Comparison of ENCODE assay signal across 1 cellular context in genomic region chr12:53498235-53498630, GRCh38.
TF ChIP-seq lines count a peak whose summit lies in the region.

No MANE protein-coding gene starts in this region.

TF ChIP-seq in neural cell, 6 proteins besides CTCF, POLR2A, EP300 and RAD21 (continued from another document):
- TF ChIP-seq EZH2 (IDR thresholded peaks at IDR 0.05; ENCODE audit: borderline replicate concordance, insufficient read depth, low read length, poor library complexity, severe bottlenecking) (no peak), MXI1 (conservative IDR thresholded peaks at IDR 0.05; ENCODE audit: poor library complexity, severe bottlenecking) (no peak), REST (IDR thresholded peaks at IDR 0.05; ENCODE audit: borderline replicate concordance) (no peak), TAF1 (IDR thresholded peaks at IDR 0.05; ENCODE audit: low read depth) (no peak)
